In the genomic region with DNA sequence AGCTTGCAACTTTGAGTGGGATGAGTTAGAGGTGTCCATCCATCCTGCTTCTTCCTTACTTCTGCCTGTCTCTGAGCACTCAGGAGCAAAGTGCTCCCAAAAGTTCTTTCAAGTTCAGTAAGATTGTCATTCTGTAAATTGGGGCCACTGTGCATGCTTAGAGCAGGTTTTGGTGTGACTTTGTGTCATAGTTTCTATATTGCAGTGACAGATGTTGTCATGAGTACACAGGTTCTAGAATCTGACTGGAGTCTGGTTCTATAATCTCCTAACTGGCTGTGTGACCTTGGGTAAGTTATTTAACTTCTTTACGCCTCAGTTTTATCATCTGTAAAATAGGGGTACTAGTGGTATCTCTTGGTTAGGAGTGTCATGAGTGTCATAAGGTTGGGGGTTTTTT, we compare ENCODE assay signal across 20 cellular contexts.
DNase-seq lines count a peak whose midpoint lies in the region; ATAC-seq and TF ChIP-seq lines count a peak whose summit lies in the region.
"Had no signal": no experiment of that assay in that cellular context is flagged by ENCODE, and none has a peak within 500 bp of the region (broad histone marks: within the 10 kb centered on the region; RNA-seq: fewer than 3 reads in every experiment).

No MANE protein-coding gene starts in this region.

- POLR2A ChIA-PET in activated CD4-positive, alpha-beta memory T cell treated with anti-CD3 and anti-CD28 coated beads for 36 hours (lab: Charles Lee) = no interaction called here
- POLR2A ChIA-PET in activated CD4-positive, alpha-beta memory T cell treated with anti-CD3 and anti-CD28 coated beads, Interleukin-2, amount 10 ng/mL, durations not matched to agents 7 days and 5 days (lab: Charles Lee) = no interaction called here

- no peak overlapping the region for H3K4me3 Mint-ChIP-seq in activated CD4-positive, alpha-beta memory T cell treated with anti-CD3 and anti-CD28 coated beads for 36 hours
- H3K4me3 Mint-ChIP-seq in activated CD4-positive, alpha-beta memory T cell treated with anti-CD3 and anti-CD28 coated beads, Interleukin-2, amount 10 ng/mL, durations not matched to agents 7 days and 5 days = no peak overlapping the region
- H3K4me3 Mint-ChIP-seq in activated T-helper 2 cell treated with anti-CD3 and anti-CD28 coated beads, Interferon-gamma antibody, Interleukin-2, Interleukin-4, amounts not matched to agents 10 μg/mL and 5 μg/mL and 100 μg/mL, durations not matched to agents 14 hours and 24 hours and 36 hours (ENCODE audit: low read depth) = no peak overlapping the region
- H3K4me3 Mint-ChIP-seq: CD4-positive, CD25-positive, alpha-beta regulatory T cell had no signal

- ATAC-seq in activated naive CD4-positive, alpha-beta T cell treated with anti-CD3 and anti-CD28 coated beads, Interleukin-2, amount 50 U/mL, for 72 hours = peak; percentile 76 to 93
- no peak for ATAC-seq in upper lobe of right lung
- ATAC-seq: HCT116, Right ventricle myocardium inferior had no signal

- H3K4me1 ChIP-seq in upper lobe of right lung = peaks cover 18% of the 10 kb centered on the region

- peak overlapping the region; percentile 70 for H3K27ac Mint-ChIP-seq in activated CD4-positive, alpha-beta memory T cell treated with anti-CD3 and anti-CD28 coated beads for 36 hours
- no peak overlapping the region for H3K27ac Mint-ChIP-seq in activated CD4-positive, alpha-beta memory T cell treated with anti-CD3 and anti-CD28 coated beads, Interleukin-2, amount 10 ng/mL, durations not matched to agents 7 days and 5 days
- H3K27ac Mint-ChIP-seq in activated naive CD4-positive, alpha-beta T cell treated with anti-CD3 and anti-CD28 coated beads, Interleukin-2, amount 50 U/mL, for 72 hours = peak overlapping the region in 1 of 2 donors; percentile 25
- H3K27ac Mint-ChIP-seq in activated T-helper 2 cell treated with anti-CD3 and anti-CD28 coated beads, Interferon-gamma antibody, Interleukin-2, Interleukin-4, amounts not matched to agents 10 μg/mL and 5 μg/mL and 100 μg/mL, durations not matched to agents 14 hours and 24 hours and 36 hours = peak overlapping the region; percentile 16
- H3K27ac Mint-ChIP-seq: CD4-positive, CD25-positive, alpha-beta regulatory T cell had no signal

- DNase-seq in activated CD4-positive, alpha-beta memory T cell treated with anti-CD3 and anti-CD28 coated beads for 36 hours = peak; percentile 25
- DNase-seq in activated CD4-positive, alpha-beta memory T cell treated with anti-CD3 and anti-CD28 coated beads, Interleukin-2, amount 10 ng/mL, durations not matched to agents 7 days and 5 days = no peak
- peak in 1 of 2 donors; percentile 18 for DNase-seq in activated naive CD4-positive, alpha-beta T cell treated with anti-CD3 and anti-CD28 coated beads, Interleukin-2, amount 50 U/mL, for 72 hours (ENCODE audit: low spot score in 2 of 2)
- DNase-seq in activated naive CD4-positive, alpha-beta T cell (lab: John Stamatoyannopoulos, UW) = no peak
- DNase-seq in activated T-helper 2 cell treated with anti-CD3 and anti-CD28 coated beads, Interferon-gamma antibody, Interleukin-2, Interleukin-4, amounts not matched to agents 10 μg/mL and 5 μg/mL and 100 μg/mL, durations not matched to agents 14 hours and 24 hours and 36 hours (ENCODE audit: low spot score) = no peak
- no peak for DNase-seq in upper lobe of right lung
- no peak for DNase-seq in NCI-H1694 (lab: John Stamatoyannopoulos, UW)
- DNase-seq: CD4-positive, CD25-positive, alpha-beta regulatory T cell; DMS153; IMR-90; KG1; MG63; NCI-H1105 treated with DMSO at 0.1 percent for 48 hours; NCI-H2029 treated with DMSO at 0.1 percent for 48 hours; NCI-H446 treated with DMSO at 0.1 percent for 48 hours; NCI-H526; PC-9 had no signal

- CTCF ChIA-PET in activated CD4-positive, alpha-beta memory T cell treated with anti-CD3 and anti-CD28 coated beads for 36 hours (lab: Charles Lee) = no interaction called here
- CTCF ChIA-PET in activated CD4-positive, alpha-beta memory T cell treated with anti-CD3 and anti-CD28 coated beads, Interleukin-2, amount 10 ng/mL, durations not matched to agents 7 days and 5 days (lab: Charles Lee) = no interaction called here

- H3K4me1 Mint-ChIP-seq in activated CD4-positive, alpha-beta memory T cell treated with anti-CD3 and anti-CD28 coated beads for 36 hours (ENCODE audit: low read depth) = peaks cover 51% of the 10 kb centered on the region
- H3K4me1 Mint-ChIP-seq in activated CD4-positive, alpha-beta memory T cell treated with anti-CD3 and anti-CD28 coated beads, Interleukin-2, amount 10 ng/mL, durations not matched to agents 7 days and 5 days = peaks cover 17% of the 10 kb centered on the region
- peaks cover 11% of the 10 kb centered on the region for H3K4me1 Mint-ChIP-seq in activated T-helper 2 cell treated with anti-CD3 and anti-CD28 coated beads, Interferon-gamma antibody, Interleukin-2, Interleukin-4, amounts not matched to agents 10 μg/mL and 5 μg/mL and 100 μg/mL, durations not matched to agents 14 hours and 24 hours and 36 hours (ENCODE audit: low read depth)

- no peak for TF ChIP-seq CTCF in upper lobe of right lung (IDR thresholded peaks at IDR 0.05)

- H3K4me3 ChIP-seq in upper lobe of right lung = no peak overlapping the region
- H3K4me3 ChIP-seq: BLaER1, MG63, PC-9 had no signal

- H3K27me3 ChIP-seq in upper lobe of right lung = no peaks in the 10 kb centered on the region
- H3K27me3 ChIP-seq: BLaER1, MG63 had no signal

- H3K36me3 ChIP-seq in upper lobe of right lung = peaks cover 30% of the 10 kb centered on the region
- H3K36me3 ChIP-seq: MG63 had no signal

- peaks cover 8% of the 10 kb centered on the region for H3K9me3 ChIP-seq in upper lobe of right lung
- H3K9me3 ChIP-seq: MG63 had no signal

- peak overlapping the region; percentile 11 for H3K27ac ChIP-seq in upper lobe of right lung
- H3K27ac ChIP-seq: BLaER1, PC-9 had no signal

- intact Hi-C loops in activated CD4-positive, alpha-beta memory T cell treated with anti-CD3 and anti-CD28 coated beads for 36 hours (cut with micrococcal nuclease) = loop anchor here (1.0 kb wide), 2 partner anchors 8 to 32 kb away; no protein-coding TSS in a partner anchor
- intact Hi-C loops in activated T-helper 2 cell treated with anti-CD3 and anti-CD28 coated beads, Interferon-gamma antibody, Interleukin-2, Interleukin-4, amounts not matched to agents 10 μg/mL and 5 μg/mL and 100 μg/mL, durations not matched to agents 14 hours and 24 hours and 36 hours (cut with micrococcal nuclease) = no loop called here
- intact Hi-C loops in upper lobe of right lung (cut with DNase I) = no loop called here

- H3K9me3 Mint-ChIP-seq in activated CD4-positive, alpha-beta memory T cell treated with anti-CD3 and anti-CD28 coated beads for 36 hours = peaks cover 23% of the 10 kb centered on the region
- peaks cover 18% of the 10 kb centered on the region for H3K9me3 Mint-ChIP-seq in activated CD4-positive, alpha-beta memory T cell treated with anti-CD3 and anti-CD28 coated beads, Interleukin-2, amount 10 ng/mL, durations not matched to agents 7 days and 5 days
- peaks cover 9 to 19% of the 10 kb centered on the region in 2 donors for H3K9me3 Mint-ChIP-seq in activated naive CD4-positive, alpha-beta T cell treated with anti-CD3 and anti-CD28 coated beads, Interleukin-2, amount 50 U/mL, for 72 hours
- peaks cover 30% of the 10 kb centered on the region for H3K9me3 Mint-ChIP-seq in activated T-helper 2 cell treated with anti-CD3 and anti-CD28 coated beads, Interferon-gamma antibody, Interleukin-2, Interleukin-4, amounts not matched to agents 10 μg/mL and 5 μg/mL and 100 μg/mL, durations not matched to agents 14 hours and 24 hours and 36 hours

- peaks cover 76% of the 10 kb centered on the region for H3K36me3 Mint-ChIP-seq in activated CD4-positive, alpha-beta memory T cell treated with anti-CD3 and anti-CD28 coated beads for 36 hours
- peaks cover 84% of the 10 kb centered on the region for H3K36me3 Mint-ChIP-seq in activated CD4-positive, alpha-beta memory T cell treated with anti-CD3 and anti-CD28 coated beads, Interleukin-2, amount 10 ng/mL, durations not matched to agents 7 days and 5 days (ENCODE audit: low read depth)
- peaks cover 48 to 94% of the 10 kb centered on the region in 2 donors for H3K36me3 Mint-ChIP-seq in activated naive CD4-positive, alpha-beta T cell treated with anti-CD3 and anti-CD28 coated beads, Interleukin-2, amount 50 U/mL, for 72 hours
- H3K36me3 Mint-ChIP-seq in activated T-helper 2 cell treated with anti-CD3 and anti-CD28 coated beads, Interferon-gamma antibody, Interleukin-2, Interleukin-4, amounts not matched to agents 10 μg/mL and 5 μg/mL and 100 μg/mL, durations not matched to agents 14 hours and 24 hours and 36 hours (ENCODE audit: low read depth) = peaks cover 87% of the 10 kb centered on the region

- no peaks in the 10 kb centered on the region for H3K27me3 Mint-ChIP-seq in activated CD4-positive, alpha-beta memory T cell treated with anti-CD3 and anti-CD28 coated beads for 36 hours
- H3K27me3 Mint-ChIP-seq in activated CD4-positive, alpha-beta memory T cell treated with anti-CD3 and anti-CD28 coated beads, Interleukin-2, amount 10 ng/mL, durations not matched to agents 7 days and 5 days = no peaks in the 10 kb centered on the region
- H3K27me3 Mint-ChIP-seq in activated T-helper 2 cell treated with anti-CD3 and anti-CD28 coated beads, Interferon-gamma antibody, Interleukin-2, Interleukin-4, amounts not matched to agents 10 μg/mL and 5 μg/mL and 100 μg/mL, durations not matched to agents 14 hours and 24 hours and 36 hours (ENCODE audit: low read depth) = no peaks in the 10 kb centered on the region
- H3K27me3 Mint-ChIP-seq: CD4-positive, CD25-positive, alpha-beta regulatory T cell had no signal
